Comparison of ENCODE assay signal across 17 cellular contexts in the genomic region with DNA sequence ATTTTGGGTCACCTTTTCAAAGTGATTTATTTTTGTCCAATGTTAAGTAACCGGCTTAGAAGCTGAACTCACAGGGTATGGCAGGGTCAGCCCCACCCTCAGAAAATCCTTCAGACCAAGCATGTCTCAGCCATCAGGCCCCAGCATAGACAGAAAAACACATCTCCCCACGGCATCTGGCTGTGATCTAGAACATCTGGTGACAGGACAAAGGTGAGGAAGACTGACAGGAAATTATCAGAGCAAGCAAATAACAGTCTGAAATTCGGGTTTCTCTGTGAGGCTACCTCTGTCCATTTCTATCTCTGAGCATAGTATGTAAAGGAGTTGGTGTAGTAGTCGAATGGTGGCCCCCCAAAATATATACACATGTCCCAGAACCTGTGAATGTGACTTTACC.
"Had no signal": no experiment of that assay in that cellular context is flagged by ENCODE, and none has a peak within 500 bp of the region (broad histone marks: within the 10 kb centered on the region; RNA-seq: fewer than 3 reads in every experiment).

No MANE protein-coding gene starts in this region.

- H3K27me3 ChIP-seq: esophagus muscularis mucosa, foreskin keratinocyte, heart right ventricle, left lung had no signal

- H3K4me1 ChIP-seq: esophagus muscularis mucosa, foreskin keratinocyte, heart right ventricle, left lung, lower lobe of right lung had no signal

- H3K36me3 ChIP-seq: esophagus muscularis mucosa, heart right ventricle, left lung, lower lobe of right lung had no signal

- DNase-seq: dermis blood vessel endothelial cell; dorsolateral prefrontal cortex; effector CD4-positive, alpha-beta T cell; effector memory CD4-positive, alpha-beta T cell; foreskin keratinocyte; glutamatergic neuron; head of caudate nucleus; heart right ventricle; hippocampal formation; left cardiac atrium; left lung; left ventricle myocardium superior; lower lobe of right lung; mesenchymal stem cell; midbrain had no signal

- H3K4me3 ChIP-seq: coronary artery, dorsolateral prefrontal cortex, esophagus muscularis mucosa, heart right ventricle, left lung, lower lobe of right lung had no signal

- H3K27ac ChIP-seq: coronary artery, dorsolateral prefrontal cortex, esophagus muscularis mucosa, foreskin keratinocyte, heart right ventricle, left lung, lower lobe of right lung had no signal

- ATAC-seq: foreskin keratinocyte, heart right ventricle, left cardiac atrium, left lung, left ventricle myocardium superior, lower lobe of right lung had no signal
